In the genomic region with DNA sequence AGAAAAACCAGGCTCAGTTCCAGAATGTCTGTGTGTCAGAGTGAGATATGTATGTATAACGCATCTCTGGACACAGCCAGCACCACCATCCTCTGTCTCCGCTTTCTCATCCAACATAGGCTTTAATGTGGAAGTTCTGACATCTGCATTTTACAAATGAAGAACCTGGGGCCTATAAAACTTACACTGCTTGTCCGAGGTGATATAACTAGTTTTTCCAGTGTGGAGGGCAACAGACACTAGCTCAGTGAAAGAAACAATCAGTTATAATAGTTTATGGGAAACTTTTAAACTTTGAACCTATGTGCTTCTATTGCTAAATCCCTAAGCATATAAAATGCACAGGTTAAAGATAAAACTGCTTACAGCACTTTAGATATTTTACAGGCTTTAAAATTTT, we compare ENCODE assay signal across 23 cellular contexts.
"Had no signal": no experiment of that assay in that cellular context is flagged by ENCODE, and none has a peak within 500 bp of the region (broad histone marks: within the 10 kb centered on the region; RNA-seq: fewer than 3 reads in every experiment).

No MANE protein-coding gene starts in this region.

- H3K36me3 ChIP-seq: ovary, prostate gland, thoracic aorta, uterus had no signal

- H3K4me3 ChIP-seq: gastroesophageal sphincter, ovary, prostate gland, skin epidermis, thoracic aorta, uterus had no signal

- H3K9me3 ChIP-seq: gastroesophageal sphincter, ovary, prostate gland, thoracic aorta had no signal

- DNase-seq: activated CD4-positive, alpha-beta T cell treated with anti-CD3 and anti-CD28 coated beads, Interleukin-2, amount 50 U/mL, for 1 hour; activated CD8-positive, alpha-beta T cell treated with anti-CD3 and anti-CD28 coated beads for 36 hours; activated naive CD4-positive, alpha-beta T cell; activated T-cell treated with anti-CD3 and anti-CD28 coated beads, Interleukin-2, amount 50 U/mL, for 48 hours; anterior cingulate cortex; hippocampal formation; ovary; retina; stimulated activated CD4-positive, alpha-beta T cell treated with anti-CD3 and anti-CD28 coated beads, Interleukin-4, amount 100 ng/mL, for 24 hours; T-helper 17 cell; T1000; uterus had no signal

- H3K4me1 ChIP-seq: gastroesophageal sphincter, prostate gland, uterus had no signal

- FAIRE-seq: bronchial epithelial cell, endothelial cell of umbilical vein, keratinocyte had no signal

- ATAC-seq: activated CD8-positive, alpha-beta T cell treated with anti-CD3 and anti-CD28 coated beads for 36 hours; activated naive CD4-positive, alpha-beta T cell treated with anti-CD3 and anti-CD28 coated beads, Interleukin-2, amount 50 U/mL, for 72 hours; gastroesophageal sphincter; sciatic nerve; stimulated activated effector memory CD8-positive, alpha-beta T cell treated with anti-CD3 and anti-CD28 coated beads, Interleukin-12 subunit alpha, Interleukin-12 subunit beta, amount 100 ng/mL, for 72 hours; T-helper 17 cell; WTC11 had no signal
